Comparison of ENCODE assay signal across 9 cellular contexts in the genomic region with DNA sequence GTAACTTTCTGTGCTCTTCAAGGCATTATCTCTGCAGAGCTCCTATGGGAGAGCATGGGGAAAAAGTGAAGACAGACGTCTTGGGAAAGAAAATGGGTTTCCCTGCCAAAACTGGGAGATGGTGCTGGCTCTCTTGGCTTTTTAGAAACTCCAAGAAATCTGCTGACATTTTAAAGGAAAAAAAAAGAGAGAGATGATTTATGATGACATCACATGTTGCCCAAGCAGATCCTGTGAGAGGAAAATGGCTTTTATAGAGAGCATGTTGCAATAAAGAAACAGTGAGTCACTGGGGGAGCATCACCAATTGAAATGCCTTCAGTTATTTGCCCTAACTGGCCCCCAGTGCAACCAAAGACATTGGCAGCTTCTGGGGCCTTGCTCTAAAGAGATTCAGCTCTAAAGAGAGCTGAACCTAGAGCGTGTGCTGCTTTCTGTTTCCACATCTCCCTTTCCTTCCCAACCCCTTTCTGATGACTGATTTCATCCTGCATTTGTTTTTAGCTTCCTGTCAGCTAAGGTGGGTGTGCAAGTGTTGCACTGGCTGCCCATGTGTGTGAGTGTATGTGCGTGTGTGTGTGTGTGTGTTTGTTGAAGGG. TPM values are rescaled to one million over a fixed set of nuclear protein-coding genes. Genes with fewer than 3 reads are reported as not detected.
DNase-seq lines count a peak whose midpoint lies in the region; ATAC-seq, FAIRE-seq and TF ChIP-seq lines count a peak whose summit lies in the region.
"Had no signal": no experiment of that assay in that cellular context is flagged by ENCODE, and none has a peak within 500 bp of the region (broad histone marks: within the 10 kb centered on the region; RNA-seq: fewer than 3 reads in every experiment).

No MANE protein-coding gene starts in this region.

- TF ChIP-seq CTCF in astrocyte (IDR thresholded peaks at IDR 0.05; ENCODE audit: insufficient read depth, low read depth, low read length), result no peak
- no peak for TF ChIP-seq CTCF in upper lobe of left lung (IDR thresholded peaks at IDR 0.05)

- H3K4me1 ChIP-seq in astrocyte (ENCODE audit: insufficient read depth, low read length), result peaks cover 17% of the 10 kb centered on the region
- peaks cover 16% of the 10 kb centered on the region for H3K4me1 ChIP-seq in right cardiac atrium (ENCODE audit: control insufficient read depth, insufficient read depth, low read length)
- peaks cover 20 to 36% (median 36%) of the 10 kb centered on the region in 4 donors for H3K4me1 ChIP-seq in upper lobe of left lung

- peak; percentile 91 for FAIRE-seq in HTR-8/SVneo (lab: Jason Lieb, UNC)
- FAIRE-seq in astrocyte (lab: Jason Lieb, UNC), result peak; percentile 76

- H3K27me3 ChIP-seq in astrocyte (ENCODE audit: insufficient read depth, low read length), result peaks cover 9% of the 10 kb centered on the region
- H3K27me3 ChIP-seq in right cardiac atrium (ENCODE audit: control insufficient read depth, insufficient read depth), result no peaks in the 10 kb centered on the region
- no peaks in the 10 kb centered on the region for H3K27me3 ChIP-seq in upper lobe of left lung

- H3K9me3 ChIP-seq in astrocyte (ENCODE audit: insufficient read depth, low read depth, low read length) (no peaks in the 10 kb centered on the region), right cardiac atrium (ENCODE audit: control insufficient read depth, low read length) (no peaks in the 10 kb centered on the region), upper lobe of left lung (no peaks in the 10 kb centered on the region)

- H2AFZ ChIP-seq in astrocyte (ENCODE audit: low read depth, low read length), result no peak overlapping the region

- intact Hi-C loops in right cardiac atrium (cut with DNase I), result no loop called here

- no peak overlapping the region for H3K27ac Mint-ChIP-seq in astrocyte (ENCODE audit: unreplicated experiment)

- H3K4me2 ChIP-seq in astrocyte (ENCODE audit: low read length), result peak overlapping the region; percentile 69

- DNase-seq in HTR-8/SVneo (ENCODE audit: insufficient read length, low spot score) (peak; percentile 88), astrocyte (ENCODE audit: low read depth) (peak; percentile 89), right cardiac atrium (peak in 2 of 3 donors; percentile 55 to 67), upper lobe of left lung (peak in 1 of 2 donors; percentile 32), NCI-H82 (lab: John Stamatoyannopoulos, UW) (no peak), NCI-H146 (lab: John Stamatoyannopoulos, UW) (no peak)
- DNase-seq: NCI-H1436 had no signal

- H3K36me3 ChIP-seq in astrocyte (ENCODE audit: insufficient read depth, low read length) (no peaks in the 10 kb centered on the region), upper lobe of left lung (no peaks in the 10 kb centered on the region)

- H3K36me3 Mint-ChIP-seq in astrocyte (ENCODE audit: low read depth, unreplicated experiment), result peaks cover 1% of the 10 kb centered on the region

- peak in 1 of 4 donors; percentile 59 for TF ChIP-seq EP300 in upper lobe of left lung (IDR thresholded peaks at IDR 0.05)

- H3K4me3 Mint-ChIP-seq in astrocyte (ENCODE audit: unreplicated experiment), result no peak overlapping the region

- ATAC-seq in right cardiac atrium (peak; percentile 85 to 87), upper lobe of left lung (ENCODE audit: low FRiP score in 2 of 2) (peak; percentile 41 to 74), HG03159 (IDR thresholded peaks at IDR 0.05; ENCODE audit: unreplicated experiment) (no peak), GM21447 (IDR thresholded peaks at IDR 0.05; ENCODE audit: unreplicated experiment) (no peak)

- peaks cover 13% of the 10 kb centered on the region for H3K9me3 Mint-ChIP-seq in astrocyte (ENCODE audit: unreplicated experiment)

- TF ChIP-seq POLR2A in upper lobe of left lung (IDR thresholded peaks at IDR 0.05), result no peak

- H3K4me3 ChIP-seq in astrocyte (ENCODE audit: insufficient read depth, low read depth, low read length), result no peak overlapping the region
- H3K4me3 ChIP-seq in right cardiac atrium (ENCODE audit: low read length), result no peak overlapping the region
- H3K4me3 ChIP-seq in upper lobe of left lung, result no peak overlapping the region

- WGBS in right cardiac atrium, result 33% methylated on average over 3 of the region's 3 CpGs
- WGBS in upper lobe of left lung, 2 donors, result 37 to 45% methylated on average over 3 of the region's 3 CpGs

- no peaks in the 10 kb centered on the region for H4K20me1 ChIP-seq in astrocyte (ENCODE audit: insufficient read depth, low read length)

- no peaks in the 10 kb centered on the region for H3K79me2 ChIP-seq in astrocyte (ENCODE audit: insufficient read depth, low read length)

- peaks cover 30% of the 10 kb centered on the region for H3K27me3 Mint-ChIP-seq in astrocyte (ENCODE audit: low read depth, unreplicated experiment)

- no peak overlapping the region for H3K27ac ChIP-seq in astrocyte (ENCODE audit: low read depth, low read length)
- peak overlapping the region; percentile 30 for H3K27ac ChIP-seq in right cardiac atrium (ENCODE audit: low read length)
- H3K27ac ChIP-seq in upper lobe of left lung, result peak overlapping the region in 2 of 4 donors; percentile 46 to 49

- H3K4me1 Mint-ChIP-seq in astrocyte (ENCODE audit: low read depth, unreplicated experiment), result peaks cover 11% of the 10 kb centered on the region

- H3K9ac ChIP-seq in astrocyte (ENCODE audit: low read length), result no peak overlapping the region

RNA-seq across cellular contexts. Expression of a gene that starts 37.7 kb away (rescaled TPM):
- total RNA-seq in astrocyte (2.2 and 2.7 TPM in 2 replicates), right cardiac atrium (10 to 100 TPM; 42.7 to 97.9 (median 55.1) TPM), upper lobe of left lung (100 to 1,000 TPM in 1 of 6 donors, 10 to 100 TPM in 5; 12.8 to 185 (median 18.1) TPM)
- polyA plus RNA-seq in right cardiac atrium, result 48.8 TPM

Comparison
In these comparisons a context has a peak if more than half of its experiments do, and no peak if none do; other contexts are left out.
1. DNase-seq: peak in HTR-8/SVneo (single experiment), astrocyte (single experiment) and right cardiac atrium (2 of 3); none in NCI-H82 (single experiment) and NCI-H146 (single experiment).
2. ATAC-seq: peak in right cardiac atrium (2 of 2) and upper lobe of left lung (2 of 2); none in HG03159 (single experiment) and GM21447 (single experiment).